10 cellular contexts compared by ENCODE assay signal in the genomic region with DNA sequence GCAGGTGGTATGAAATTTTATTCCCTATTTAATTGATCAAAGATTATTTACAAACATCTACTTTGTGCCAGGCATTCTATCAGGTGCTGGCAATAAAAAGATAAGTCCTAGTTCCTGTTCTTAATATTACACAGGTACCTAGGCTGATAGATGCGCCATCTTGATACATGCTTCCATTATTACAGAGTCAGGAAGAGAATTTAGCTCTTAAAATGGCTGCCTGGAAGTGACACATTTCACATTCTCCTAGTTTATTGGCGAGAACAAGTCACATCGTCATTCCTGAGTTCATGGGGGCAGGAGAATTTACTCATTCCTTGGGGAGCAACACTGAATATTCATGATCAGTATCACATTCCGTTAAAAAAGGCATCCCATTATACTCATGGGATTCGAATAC. TPM values are rescaled to one million over a fixed set of nuclear protein-coding genes. Genes with fewer than 3 reads are reported as not detected.
DNase-seq lines count a peak whose midpoint lies in the region; ATAC-seq, FAIRE-seq and TF ChIP-seq lines count a peak whose summit lies in the region.
"Had no signal": no experiment of that assay in that cellular context is flagged by ENCODE, and none has a peak within 500 bp of the region (broad histone marks: within the 10 kb centered on the region; RNA-seq: fewer than 3 reads in every experiment).

No MANE protein-coding gene starts in this region.

- TF ChIP-seq POLR2A in H1 (IDR thresholded peaks at IDR 0.05; ENCODE audit: control extremely low read depth in 1 of 2, low read depth in 2 of 2, low read length in 2 of 2), result no peak

- intact Hi-C loops in activated naive CD4-positive, alpha-beta T cell treated with anti-CD3 and anti-CD28 coated beads for 36 hours (cut with micrococcal nuclease), result loop anchor here (5.0 to 10.0 kb wide), 3 partner anchors 226 to 932 kb away; partner anchors contain the start of genes RAB3GAP1 and UBXN4
- intact Hi-C loops in OCI-LY7 (cut with micrococcal nuclease; ENCODE audit: unreplicated experiment), result no loop called here

- H3K27me3 ChIP-seq in H1 (replicated peaks in 1 of 4; ENCODE audit: control insufficient read depth in 3 of 4, extremely low read depth in 1 of 4, insufficient read depth in 3 of 4, low read length in 3 of 4), result no peaks in the 10 kb centered on the region
- H3K27me3 ChIP-seq: tibial nerve had no signal

- H3K9ac ChIP-seq in H1 (replicated peaks in 1 of 4; ENCODE audit: extremely low read depth in 1 of 4, low read depth in 3 of 4, low read length in 3 of 4), result no peak overlapping the region

- H3K79me1 ChIP-seq in H1 (ENCODE audit: low read depth, low read length), result no peaks in the 10 kb centered on the region; the same call in 1 of the 2 replicates

- H2BK5ac ChIP-seq in H1 (ENCODE audit: low read depth, low read length), result no peak overlapping the region

- no peak overlapping the region for H3K14ac ChIP-seq in H1 (ENCODE audit: insufficient read length)

- FAIRE-seq in H1 (lab: Jason Lieb, UNC), result no peak

- H3K9me3 ChIP-seq in OCI-LY7 (ENCODE audit: low read length), result no peaks in the 10 kb centered on the region
- no peaks in the 10 kb centered on the region for H3K9me3 ChIP-seq in H1 (ENCODE audit: insufficient read depth in 2 of 2, low read depth in 1 of 2, low read length in 1 of 2)
- H3K9me3 ChIP-seq: tibial nerve had no signal

- no peak overlapping the region for H2AK5ac ChIP-seq in H1 (ENCODE audit: low read depth, low read length)

- no peak overlapping the region for H3K4ac ChIP-seq in H1 (replicated peaks; ENCODE audit: insufficient read length, low read depth, low read length)

- CTCF ChIA-PET in activated naive CD4-positive, alpha-beta T cell treated with anti-CD3 and anti-CD28 coated beads for 36 hours (lab: Charles Lee), result interaction anchor here (0.7 to 2.0 kb wide), 5 partner anchors 18 to 398 kb away, joined by 3 to 7 read pairs (median 4); no protein-coding TSS in a partner anchor
- CTCF ChIA-PET in OCI-LY7 (lab: Charles Lee; ENCODE audit: unreplicated experiment) (interaction anchor here (1.7 kb wide), 1 partner anchor 11 kb away, joined by 5 read pairs; no protein-coding TSS in a partner anchor), H1 (lab: Charles Lee; ENCODE audit: partially characterized antibody) (interaction anchor here (0.8 to 2.2 kb wide), 5 partner anchors 10 to 398 kb away, joined by 3 to 9 read pairs (median 3); no protein-coding TSS in a partner anchor)

- H3K4me1 Mint-ChIP-seq in activated naive CD4-positive, alpha-beta T cell treated with anti-CD3 and anti-CD28 coated beads for 36 hours (ENCODE audit: low read depth), result peaks cover 28% of the 10 kb centered on the region
- peaks cover 34% of the 10 kb centered on the region for H3K4me1 Mint-ChIP-seq in stimulated activated memory B cell treated with anti-CD40 and anti-IgM and Interleukin-4, amounts not matched to agents 10 μg/mL and 1 μg/mL and 100 μg/mL, for 72 hours

- ATAC-seq in stimulated activated memory B cell treated with anti-CD40 and anti-IgM and Interleukin-4, amounts not matched to agents 10 μg/mL and 1 μg/mL and 100 μg/mL, for 72 hours, result no peak
- ATAC-seq in HG03565 (IDR thresholded peaks at IDR 0.05; ENCODE audit: unreplicated experiment) (no peak), HG02981 (IDR thresholded peaks at IDR 0.05; ENCODE audit: unreplicated experiment) (no peak)

- 83% methylated on average over 5 of the region's 5 CpGs; no CpG with 5 or more reads in 1 of the 2 experiments for WGBS in H1 (ENCODE audit: extremely low coverage in 1 of 2, insufficient coverage in 1 of 2, insufficient read length in 1 of 2, insufficient replicate concordance in 2 of 2, low coverage in 1 of 2, low lambda C conversion rate in 2 of 2, missing lambda C conversion rate in 1 of 2), 2 experiments

- H4K91ac ChIP-seq in H1 (replicated peaks; ENCODE audit: insufficient read length, low read length), result no peak overlapping the region

- H3K4me3 ChIP-seq in OCI-LY7 (ENCODE audit: low read depth, low read length, poor library complexity, severe bottlenecking), result peak overlapping the region; percentile 85
- peak overlapping the region in 1 of 4 experiments; percentile 87; a peak in 1 of 8 replicates for H3K4me3 ChIP-seq in H1 (ENCODE audit: extremely low read depth in 1 of 4, insufficient read depth in 2 of 4, low read depth in 3 of 4, low read length in 4 of 4)

- no peak overlapping the region for H3K56ac ChIP-seq in H1 (replicated peaks; ENCODE audit: insufficient read length, low read depth, low read length)

- H4K8ac ChIP-seq in H1 (ENCODE audit: extremely low read depth, insufficient read depth, low read length), result no peak overlapping the region

- H2BK15ac ChIP-seq in H1 (ENCODE audit: low read length), result no peak overlapping the region

- BruUV-seq in OCI-LY7 (replicated peaks; lab: Mats Ljungman, UMichigan), result no TSS peak

- H2AFZ ChIP-seq in OCI-LY7 (ENCODE audit: low read length), result peak overlapping the region; percentile 84; the same call in 1 of the 2 replicates
- no peak overlapping the region for H2AFZ ChIP-seq in H1 (ENCODE audit: low read length)

- no peak overlapping the region for H4K5ac ChIP-seq in H1 (ENCODE audit: insufficient read length, low read depth, low read length)

- peaks cover 5% of the 10 kb centered on the region for H3K23me2 ChIP-seq in H1 (ENCODE audit: low read depth, low read length)

- POLR2A ChIA-PET in OCI-LY7 (lab: Charles Lee) (interaction anchor here (1.0 to 4.7 kb wide), 9 partner anchors 10 to 398 kb away, joined by 3 to 43 read pairs (median 6); no protein-coding TSS in a partner anchor), H1 (lab: Charles Lee; ENCODE audit: partially characterized antibody) (interaction anchor here (1.1 to 1.6 kb wide), 5 partner anchors 20 to 111 kb away, joined by 3 to 8 read pairs (median 5); partner anchors contain the start of gene MCM6)

- DNase-seq in activated naive CD4-positive, alpha-beta T cell treated with anti-CD3 and anti-CD28 coated beads for 36 hours, result no peak
- no peak for DNase-seq in activated naive CD4-positive, alpha-beta T cell (lab: John Stamatoyannopoulos, UW)
- no peak for DNase-seq in OCI-LY7 (ENCODE audit: low spot score)
- DNase-seq in H1 (ENCODE audit: low read depth in 1 of 2, low spot score in 2 of 2), result no peak
- no peak for DNase-seq in SKM-1 (lab: John Stamatoyannopoulos, UW; ENCODE audit: unreplicated experiment)
- DNase-seq: NCI-H2081 treated with DMSO at 0.1 percent for 48 hours had no signal

- H3K18ac ChIP-seq in H1 (ENCODE audit: extremely low read depth, low read length), result no peak overlapping the region

- H3K27ac Mint-ChIP-seq in activated naive CD4-positive, alpha-beta T cell treated with anti-CD3 and anti-CD28 coated beads for 36 hours, result peak overlapping the region; percentile 97
- H3K27ac Mint-ChIP-seq in stimulated activated memory B cell treated with anti-CD40 and anti-IgM and Interleukin-4, amounts not matched to agents 10 μg/mL and 1 μg/mL and 100 μg/mL, for 72 hours, result no peak overlapping the region

- H3K27me3 Mint-ChIP-seq in activated naive CD4-positive, alpha-beta T cell treated with anti-CD3 and anti-CD28 coated beads for 36 hours (ENCODE audit: low read depth), result no peaks in the 10 kb centered on the region
- no peaks in the 10 kb centered on the region for H3K27me3 Mint-ChIP-seq in stimulated activated memory B cell treated with anti-CD40 and anti-IgM and Interleukin-4, amounts not matched to agents 10 μg/mL and 1 μg/mL and 100 μg/mL, for 72 hours

- H3K79me2 ChIP-seq in OCI-LY7 (ENCODE audit: insufficient read depth, low read depth, low read length) (peaks cover 38% of the 10 kb centered on the region), H1 (ENCODE audit: control insufficient read depth in 1 of 2, insufficient read depth in 2 of 2, low read length in 2 of 2) (peaks cover 3 to 23% of the 10 kb centered on the region in 2 experiments)

- no peak for TF ChIP-seq RAD21 in H1 (IDR thresholded peaks at IDR 0.05 in 1 of 2, conservative IDR thresholded peaks at IDR 0.05 in 1 of 2; ENCODE audit: low read depth in 2 of 2, low read length in 2 of 2)

- peaks cover 22% of the 10 kb centered on the region for H3K36me3 Mint-ChIP-seq in activated naive CD4-positive, alpha-beta T cell treated with anti-CD3 and anti-CD28 coated beads for 36 hours (ENCODE audit: low read depth)
- peaks cover 10% of the 10 kb centered on the region for H3K36me3 Mint-ChIP-seq in stimulated activated memory B cell treated with anti-CD40 and anti-IgM and Interleukin-4, amounts not matched to agents 10 μg/mL and 1 μg/mL and 100 μg/mL, for 72 hours

- H4K20me1 ChIP-seq in OCI-LY7 (ENCODE audit: insufficient read depth, low read length) (no peaks in the 10 kb centered on the region), H1 (replicated peaks in 1 of 2; ENCODE audit: control insufficient read depth in 1 of 2, insufficient read depth in 2 of 2, low read length in 2 of 2) (no peaks in the 10 kb centered on the region)

- no peak overlapping the region for H2BK20ac ChIP-seq in H1 (ENCODE audit: low read length)

- H3K4me2 ChIP-seq in OCI-LY7 (ENCODE audit: low read length) (peak overlapping the region; percentile 85), H1 (ENCODE audit: insufficient read depth in 1 of 2, low read depth in 2 of 2, low read length in 2 of 2) (peak overlapping the region in 1 of 2 experiments; percentile 69; a peak in 1 of 4 replicates)

- no peak overlapping the region for H3K23ac ChIP-seq in H1 (ENCODE audit: insufficient read length)

- no peak for TF ChIP-seq CTCF in OCI-LY7 (conservative IDR thresholded peaks at IDR 0.05; ENCODE audit: low read length)
- no peak for TF ChIP-seq CTCF in H1 (IDR thresholded peaks at IDR 0.05; ENCODE audit: control extremely low read depth in 1 of 3, insufficient read depth in 1 of 3, low read depth in 1 of 3, low read length in 3 of 3)

- no peak overlapping the region for H2BK12ac ChIP-seq in H1 (ENCODE audit: low read depth, low read length)

- no peaks in the 10 kb centered on the region for H3K9me3 Mint-ChIP-seq in activated naive CD4-positive, alpha-beta T cell treated with anti-CD3 and anti-CD28 coated beads for 36 hours
- no peaks in the 10 kb centered on the region for H3K9me3 Mint-ChIP-seq in stimulated activated memory B cell treated with anti-CD40 and anti-IgM and Interleukin-4, amounts not matched to agents 10 μg/mL and 1 μg/mL and 100 μg/mL, for 72 hours

- no peak for TF ChIP-seq EP300 in H1 (IDR thresholded peaks at IDR 0.05; ENCODE audit: borderline replicate concordance in 1 of 2, low read depth in 2 of 2, low read length in 2 of 2)

- no peak overlapping the region for H2BK120ac ChIP-seq in H1 (replicated peaks; ENCODE audit: low read depth, low read length)

- H3K9me2 ChIP-seq in OCI-LY7 (ENCODE audit: insufficient read depth, low read length), result no peaks in the 10 kb centered on the region

- H3K4me1 ChIP-seq in OCI-LY7 (ENCODE audit: insufficient read depth, low read length, poor library complexity, severe bottlenecking) (peaks cover 36% of the 10 kb centered on the region), H1 (replicated peaks in 1 of 4; ENCODE audit: control insufficient read depth in 3 of 4, insufficient read depth in 4 of 4, low read length in 3 of 4) (peaks cover 0 to 5% (median 4%) of the 10 kb centered on the region in 4 experiments; a peak in 5 of 7 replicates)

- H3K27ac ChIP-seq in OCI-LY7 (ENCODE audit: low read depth, low read length, poor library complexity, severe bottlenecking) (peak overlapping the region; percentile 79), H1 (ENCODE audit: low read depth, low read length) (no peak overlapping the region)

- peak overlapping the region; percentile 95 for H3K4me3 Mint-ChIP-seq in activated naive CD4-positive, alpha-beta T cell treated with anti-CD3 and anti-CD28 coated beads for 36 hours
- H3K4me3 Mint-ChIP-seq in stimulated activated memory B cell treated with anti-CD40 and anti-IgM and Interleukin-4, amounts not matched to agents 10 μg/mL and 1 μg/mL and 100 μg/mL, for 72 hours, result peak overlapping the region; percentile 12

- H3K36me3 ChIP-seq in OCI-LY7 (ENCODE audit: insufficient read depth, low read length) (peaks cover 17% of the 10 kb centered on the region), H1 (ENCODE audit: control insufficient read depth in 2 of 4, insufficient read depth in 4 of 4, low read length in 3 of 4) (peaks cover 0 to 11% (median 4%) of the 10 kb centered on the region in 4 experiments; a peak in 4 of 8 replicates)

RNA-seq across cellular contexts. Expression of gene DARS1, which starts 1.1 kb away (rescaled TPM):
- 100 to 1,000 TPM; 161 to 177 TPM for total RNA-seq in activated naive CD4-positive, alpha-beta T cell treated with anti-CD3 and anti-CD28 coated beads for 36 hours
- 90.5 and 108 TPM in 2 replicates for total RNA-seq in OCI-LY7 (2014; rRNA removed; shearing (Covaris generic))
- 119 and 140 TPM in 2 replicates for total RNA-seq in OCI-LY7 (2022)
- 85.9 and 86.5 TPM in 2 replicates for total RNA-seq in H1 (2021; fragmentation: NEBNext Ultra II Directional; extraction: Animal tissue kit (Norgen Biotek cat#: 25700))
- polyA plus RNA-seq in H1 (2011; rRNA removed), result 31.7 and 61.7 TPM in 2 replicates
- 87.1 TPM for polyA plus RNA-seq in H1 (2011; cell fraction: cytosol; rRNA removed)
- 13.3 TPM for polyA plus RNA-seq in H1 (2011; cell fraction: nucleus; rRNA removed)
- 79.5 to 95.7 TPM (median 86.4 TPM) in 4 replicates for polyA plus RNA-seq in H1 (2012, experiment 1 of 2)
- polyA plus RNA-seq in H1 (2012, experiment 2 of 2), result 9.9 TPM
- 107 TPM for polyA plus RNA-seq in H1 (2013, experiment 1 of 2)
- 98.6 TPM for polyA plus RNA-seq in H1 (2013, experiment 2 of 2)
- polyA minus RNA-seq in H1 (2011; rRNA and poly(A)+ RNA removed), result 48.9 and 59.0 TPM in 2 replicates
- polyA minus RNA-seq in H1 (2011; cell fraction: cytosol; rRNA and poly(A)+ RNA removed), result 57.3 TPM
- 35.7 TPM for polyA minus RNA-seq in H1 (2011; cell fraction: nucleus; rRNA and poly(A)+ RNA removed)
